Comparison of ENCODE assay signal across 27 cellular contexts in genomic region chr10:114557854-114558253, GRCh38.
"Had no signal": no experiment of that assay in that cellular context is flagged by ENCODE, and none has a peak within 500 bp of the region (broad histone marks: within the 10 kb centered on the region; RNA-seq: fewer than 3 reads in every experiment).

No MANE protein-coding gene starts in this region.

- H3K36me3 ChIP-seq: ovary, spleen, stomach, thoracic aorta, thyroid gland, tibial nerve, upper lobe of left lung, vagina had no signal

- H3K9me3 ChIP-seq: ovary, thoracic aorta, thyroid gland, tibial nerve, vagina had no signal

- H3K27me3 ChIP-seq: ovary, spleen, stomach, thyroid gland, tibial nerve, upper lobe of left lung, vagina had no signal

- ATAC-seq: naive thymus-derived CD8-positive, alpha-beta T cell; natural killer cell treated with Interleukin-12 subunit alpha and Interleukin-12 subunit beta and Interleukin-15 and Interleukin-18, amount 100 ng/mL, for 72 hours; right cardiac atrium; sciatic nerve; stimulated activated memory B cell treated with anti-CD40 and anti-IgM and Interleukin-4, amounts not matched to agents 10 μg/mL and 1 μg/mL and 100 μg/mL, for 72 hours had no signal

- H3K4me1 ChIP-seq: spleen, stomach, tibial nerve, vagina had no signal

- H3K4me3 ChIP-seq: ovary, psoas muscle, skin epidermis, smooth muscle cell, spleen, stomach, thoracic aorta, thyroid gland, tibial nerve, upper lobe of left lung, vagina had no signal

- H3K27ac ChIP-seq: parathyroid adenoma, psoas muscle, skin epidermis, spleen, stomach, thoracic aorta, tibial nerve, upper lobe of left lung, vagina had no signal

- DNase-seq: naive thymus-derived CD8-positive, alpha-beta T cell; nephron progenitor cell; occipital lobe; ovary; posterior cingulate gyrus; psoas muscle; right cardiac atrium; spleen; stimulated activated CD4-positive, alpha-beta T cell treated with anti-CD3 and anti-CD28 coated beads, Interleukin-12 subunit alpha, Interleukin-12 subunit beta, amount 100 ng/mL, for 4 hours; stimulated activated CD4-positive, alpha-beta T cell treated with anti-CD3 and anti-CD28 coated beads, Interleukin-1b, Interleukin-23, amount 100 ng/mL, for 48 hours; stimulated activated CD4-positive, alpha-beta T cell treated with anti-CD3 and anti-CD28 coated beads, Interleukin-4, amount 100 ng/mL, for 1 hour; stimulated activated CD4-positive, alpha-beta T cell treated with anti-CD3 and anti-CD28 coated beads, Interleukin-4, amount 100 ng/mL, for 4 hours; stimulated activated CD8-positive, alpha-beta memory T cell treated with anti-CD3 and anti-CD28 coated beads, Interleukin-4, amount 100 ng/mL, for 48 hours; stimulated activated naive CD4-positive, alpha-beta T cell treated with Interleukin-2 at 50 U/mL for 16 hours; stomach; trophoblast cell; upper lobe of left lung had no signal
